In the genomic region with DNA sequence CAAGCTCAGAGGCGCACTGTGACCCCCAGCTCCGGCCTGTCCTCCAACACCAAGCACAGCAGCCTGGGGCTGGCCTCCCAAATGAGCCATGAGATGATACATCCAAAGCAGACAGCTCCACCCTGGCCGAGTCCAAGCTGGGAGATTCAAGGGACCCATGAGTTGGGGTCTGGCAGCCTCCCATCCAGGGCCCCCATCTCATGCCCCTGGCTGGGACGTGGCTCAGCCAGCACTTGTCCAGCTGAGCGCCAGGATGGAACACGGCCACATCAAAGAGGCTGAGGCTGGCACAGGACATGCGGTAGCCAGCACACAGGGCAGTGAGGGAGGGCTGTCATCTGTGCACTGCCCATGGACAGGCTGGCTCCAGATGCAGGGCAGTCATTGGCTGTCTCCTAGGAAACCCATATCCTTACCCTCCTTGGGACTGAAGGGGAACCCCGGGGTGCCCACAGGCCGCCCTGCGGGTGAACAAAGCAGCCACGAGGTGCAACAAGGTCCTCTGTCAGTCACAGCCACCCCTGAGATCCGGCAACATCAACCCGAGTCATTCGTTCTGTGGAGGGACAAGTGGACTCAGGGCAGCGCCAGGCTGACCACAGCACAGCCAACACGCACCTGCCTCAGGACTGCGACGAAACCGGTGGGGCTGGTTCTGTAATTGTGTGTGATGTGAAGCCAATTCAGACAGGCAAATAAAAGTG, we compare ENCODE assay signal across 8 cellular contexts. TPM values are rescaled to one million over a fixed set of nuclear protein-coding genes. Genes with fewer than 3 reads are reported as not detected.
DNase-seq lines count a peak whose midpoint lies in the region; ATAC-seq and TF ChIP-seq lines count a peak whose summit lies in the region.
"Had no signal": no experiment of that assay in that cellular context is flagged by ENCODE, and none has a peak within 500 bp of the region (broad histone marks: within the 10 kb centered on the region; RNA-seq: fewer than 3 reads in every experiment).

No MANE protein-coding gene starts in this region.

- no peaks in the 10 kb centered on the region; the same call in 1 of the 2 replicates for H4K20me1 ChIP-seq in GM23338 (replicated peaks; ENCODE audit: insufficient read depth)

- peaks cover 35% of the 10 kb centered on the region for H3K36me3 Mint-ChIP-seq in GM23338 (ENCODE audit: low read depth)
- H3K36me3 Mint-ChIP-seq in WTC11: peaks cover 16% of the 10 kb centered on the region

- TF ChIP-seq POLR2A in spleen (IDR thresholded peaks at IDR 0.05): no peak

- peak; percentile 1; the same call in 1 of the 3 replicates for ATAC-seq in GM23338
- 0 out of 2 replicates have a peak, but pooled peaks have one; percentile 1 for ATAC-seq in WTC11

- H3K4me3 ChIP-seq in GM23338 (no peak overlapping the region), liver (ENCODE audit: low read depth in 1 of 3, low read length in 3 of 3) (no peak overlapping the region), spleen (no peak overlapping the region)

- no peaks in the 10 kb centered on the region for H3K9me2 ChIP-seq in GM23338 (ENCODE audit: insufficient read depth)

- H3K4me3 Mint-ChIP-seq in GM23338 (no peak overlapping the region), WTC11 (no peak overlapping the region)

- WGBS in liver: 37% methylated on average over 19 of the region's 19 CpGs
- 83 to 89% (median 85%) methylated on average over 16 to 19 of the region's 19 CpGs for WGBS in spleen, 5 donors

- CTCF ChIA-PET in WTC11 (lab: Charles Lee): no interaction called here

- H2AFZ ChIP-seq in GM23338: no peak overlapping the region

- H3K27me3 Mint-ChIP-seq in GM23338 (ENCODE audit: insufficient read depth, low read depth, poor library complexity) (peaks cover 16% of the 10 kb centered on the region), WTC11 (ENCODE audit: low read depth) (peaks cover 3% of the 10 kb centered on the region)
- H3K27me3 Mint-ChIP-seq: naive B cell had no signal

- intact Hi-C loops in spleen (cut with DNase I; ENCODE audit: low total_unique reads): no loop called here

- H3K36me3 ChIP-seq in GM23338 (ENCODE audit: insufficient read depth) (peaks cover 4% of the 10 kb centered on the region; the same call in 1 of the 2 replicates), liver (ENCODE audit: control insufficient read depth in 4 of 4, insufficient read depth in 3 of 4, low read depth in 1 of 4, low read length in 3 of 4) (peaks cover 0 to 13% (median 9%) of the 10 kb centered on the region in 4 donors), spleen (peaks cover 0 to 88% (median 45%) of the 10 kb centered on the region in 6 donors)

- TF ChIP-seq CTCF in GM23338 (conservative IDR thresholded peaks at IDR 0.05; ENCODE audit: low read depth in 2 of 2) (no peak), WTC11 (IDR thresholded peaks at IDR 0.05) (no peak), liver (IDR thresholded peaks at IDR 0.05; ENCODE audit: low read depth, low read length, missing input control) (no peak), spleen (IDR thresholded peaks at IDR 0.05 in 8 of 11, conservative IDR thresholded peaks at IDR 0.05 in 3 of 11) (no peak)

- H3K27ac Mint-ChIP-seq in GM23338: no peak overlapping the region
- no peak overlapping the region for H3K27ac Mint-ChIP-seq in WTC11

- H3F3A ChIP-seq in GM23338 (replicated peaks; ENCODE audit: low read depth): peaks cover 15% of the 10 kb centered on the region

- H3K9me3 ChIP-seq in liver (ENCODE audit: control insufficient read depth in 4 of 4, low read length in 3 of 4) (no peaks in the 10 kb centered on the region), spleen (peaks cover 0 to 9% (median 6%) of the 10 kb centered on the region in 8 donors)

- H3K27me3 ChIP-seq in GM23338 (ENCODE audit: insufficient read depth) (no peaks in the 10 kb centered on the region), liver (ENCODE audit: control insufficient read depth in 4 of 4, insufficient read depth in 4 of 4, low read length in 3 of 4) (no peaks in the 10 kb centered on the region), spleen (replicated peaks in 1 of 7) (no peaks in the 10 kb centered on the region)

- POLR2A ChIA-PET in WTC11 (lab: Charles Lee): interaction anchor here (0.6 kb wide), 1 partner anchor 83 kb away, joined by 3 read pairs; no protein-coding TSS in a partner anchor

- H3K4me1 ChIP-seq in GM23338 (ENCODE audit: insufficient read depth): no peaks in the 10 kb centered on the region
- H3K4me1 ChIP-seq in liver (ENCODE audit: control insufficient read depth in 4 of 4, insufficient read depth in 4 of 4, low read length in 3 of 4): peaks cover 4 to 21% (median 11%) of the 10 kb centered on the region in 4 donors
- peaks cover 0 to 37% (median 0%) of the 10 kb centered on the region in 6 donors for H3K4me1 ChIP-seq in spleen

- DNase-seq in GM23338 (ENCODE audit: low spot score): no peak
- no peak for DNase-seq in WTC11 (ENCODE audit: low spot score)
- DNase-seq in spleen: peak; percentile 67
- DNase-seq in T1000 (lab: John Stamatoyannopoulos, UW): no peak
- DNase-seq in activated CD8-positive, alpha-beta memory T cell treated with anti-CD3 and anti-CD28 coated beads, Interleukin-2, amount 50 U/mL, for 4 hours: no peak
- DNase-seq in NCI-H82 treated with DMSO at 0.1 percent for 48 hours (lab: John Stamatoyannopoulos, UW; ENCODE audit: unreplicated experiment): no peak
- DNase-seq: naive B cell had no signal

- H3K9me3 Mint-ChIP-seq in GM23338: peaks cover 11% of the 10 kb centered on the region
- H3K9me3 Mint-ChIP-seq in WTC11: peaks cover 5% of the 10 kb centered on the region

- H3K27ac ChIP-seq in GM23338 (ENCODE audit: low read depth) (peak overlapping the region; percentile 19; the same call in 1 of the 2 replicates), liver (ENCODE audit: low read depth in 1 of 2, low read length in 2 of 2) (peak overlapping the region in 1 of 2 donors; percentile 6), spleen (peak overlapping the region in 3 of 8 donors; percentile 5 to 70 (median 38))

- H3K4me2 ChIP-seq in GM23338: no peak overlapping the region

- no peak overlapping the region for H3K9ac ChIP-seq in liver (ENCODE audit: low read depth in 1 of 2, low read length in 2 of 2)

- no peaks in the 10 kb centered on the region for H3K79me2 ChIP-seq in GM23338 (replicated peaks; ENCODE audit: insufficient read depth)

- peak in 1 of 2 donors; percentile 12 for TF ChIP-seq RAD21 in liver (IDR thresholded peaks at IDR 0.05)

- peaks cover 4% of the 10 kb centered on the region; the same call in 1 of the 3 replicates for H3K4me1 Mint-ChIP-seq in GM23338
- no peaks in the 10 kb centered on the region for H3K4me1 Mint-ChIP-seq in WTC11

TF ChIP-seq in GM23338, 12 proteins besides CTCF, POLR2A, EP300 and RAD21:
- TF ChIP-seq JUNB (IDR thresholded peaks at IDR 0.05; ENCODE audit: unreplicated experiment): no peak
- TF ChIP-seq POLR2AphosphoS5 (IDR thresholded peaks at IDR 0.05; ENCODE audit: low read depth): peak; percentile 36; the same call in 1 of the 2 replicates

TF ChIP-seq in WTC11, 78 proteins besides CTCF, POLR2A, EP300 and RAD21:
- TF ChIP-seq ZNF416 (CRISPR knock-in tag; IDR thresholded peaks at IDR 0.05): 0 out of 2 replicates have a peak, but pooled peaks have one; percentile 20
- TF ChIP-seq ZBTB21 (CRISPR knock-in tag; IDR thresholded peaks at IDR 0.05; ENCODE audit: borderline replicate concordance): 0 out of 2 replicates have a peak, but pooled peaks have one; percentile 38
- TF ChIP-seq ZNF232 (CRISPR knock-in tag; IDR thresholded peaks at IDR 0.05): no peak

TF ChIP-seq in liver, 16 proteins besides CTCF, POLR2A, EP300 and RAD21 (continues in another document):
- TF ChIP-seq SP1 (IDR thresholded peaks at IDR 0.05): peak; percentile 42
- TF ChIP-seq, protein P1, sequence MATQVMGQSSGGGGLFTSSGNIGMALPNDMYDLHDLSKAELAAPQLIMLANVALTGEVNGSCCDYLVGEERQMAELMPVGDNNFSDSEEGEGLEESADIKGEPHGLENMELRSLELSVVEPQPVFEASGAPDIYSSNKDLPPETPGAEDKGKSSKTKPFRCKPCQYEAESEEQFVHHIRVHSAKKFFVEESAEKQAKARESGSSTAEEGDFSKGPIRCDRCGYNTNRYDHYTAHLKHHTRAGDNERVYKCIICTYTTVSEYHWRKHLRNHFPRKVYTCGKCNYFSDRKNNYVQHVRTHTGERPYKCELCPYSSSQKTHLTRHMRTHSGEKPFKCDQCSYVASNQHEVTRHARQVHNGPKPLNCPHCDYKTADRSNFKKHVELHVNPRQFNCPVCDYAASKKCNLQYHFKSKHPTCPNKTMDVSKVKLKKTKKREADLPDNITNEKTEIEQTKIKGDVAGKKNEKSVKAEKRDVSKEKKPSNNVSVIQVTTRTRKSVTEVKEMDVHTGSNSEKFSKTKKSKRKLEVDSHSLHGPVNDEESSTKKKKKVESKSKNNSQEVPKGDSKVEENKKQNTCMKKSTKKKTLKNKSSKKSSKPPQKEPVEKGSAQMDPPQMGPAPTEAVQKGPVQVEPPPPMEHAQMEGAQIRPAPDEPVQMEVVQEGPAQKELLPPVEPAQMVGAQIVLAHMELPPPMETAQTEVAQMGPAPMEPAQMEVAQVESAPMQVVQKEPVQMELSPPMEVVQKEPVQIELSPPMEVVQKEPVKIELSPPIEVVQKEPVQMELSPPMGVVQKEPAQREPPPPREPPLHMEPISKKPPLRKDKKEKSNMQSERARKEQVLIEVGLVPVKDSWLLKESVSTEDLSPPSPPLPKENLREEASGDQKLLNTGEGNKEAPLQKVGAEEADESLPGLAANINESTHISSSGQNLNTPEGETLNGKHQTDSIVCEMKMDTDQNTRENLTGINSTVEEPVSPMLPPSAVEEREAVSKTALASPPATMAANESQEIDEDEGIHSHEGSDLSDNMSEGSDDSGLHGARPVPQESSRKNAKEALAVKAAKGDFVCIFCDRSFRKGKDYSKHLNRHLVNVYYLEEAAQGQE (IDR thresholded peaks at IDR 0.05): no peak
- TF ChIP-seq EGR1 (IDR thresholded peaks at IDR 0.05; ENCODE audit: low read depth in 2 of 2): no peak

RNA-seq across cellular contexts. Expression of gene SLC19A1, which starts 29.1 kb away (rescaled TPM):
- 25.9 and 33.0 TPM in 2 replicates for total RNA-seq in GM23338 (2014; rRNA removed; shearing (Covaris generic))
- polyA plus RNA-seq in GM23338 (2016; fragmentation: Nextera tagmentation; extraction: Ambion mirVana) (31.2 and 37.4 TPM in 2 replicates), liver (10 to 100 TPM in 1 of 2 donors, 1 to 10 TPM in 1; 8.4 to 28.0 TPM), spleen (10 to 100 TPM in 2 of 3 donors, 1 to 10 TPM in 1; 7.5 to 17.6 (median 13.3) TPM)
- total RNA-seq in WTC11 (2021) (27.7 to 29.8 TPM (median 28.3 TPM) in 3 replicates), liver (10 to 100 TPM; 13.0 to 13.1 TPM), spleen (10 to 100 TPM; 21.6 to 52.8 (median 35.0) TPM)
